ENCODE assay signal across 1 cellular context in the genomic region with DNA sequence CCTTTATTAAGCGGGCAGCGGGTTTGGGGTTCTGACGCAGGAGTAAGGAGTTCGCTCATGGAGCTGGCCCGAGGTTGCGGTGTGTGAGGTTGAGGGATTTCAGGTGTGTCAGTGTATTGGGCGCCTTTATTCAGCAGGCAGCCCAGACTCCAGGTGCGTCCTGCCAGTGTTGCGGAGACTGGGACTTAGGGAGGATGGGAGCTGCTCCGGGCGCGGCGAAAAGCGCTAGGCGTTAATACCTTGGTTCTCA.
TF ChIP-seq lines count a peak whose summit lies in the region.

No MANE protein-coding gene starts in this region.

TF ChIP-seq in HepG2, 621 proteins besides CTCF, POLR2A, EP300 and RAD21 (continued from another document):
- TF ChIP-seq, protein P1, sequence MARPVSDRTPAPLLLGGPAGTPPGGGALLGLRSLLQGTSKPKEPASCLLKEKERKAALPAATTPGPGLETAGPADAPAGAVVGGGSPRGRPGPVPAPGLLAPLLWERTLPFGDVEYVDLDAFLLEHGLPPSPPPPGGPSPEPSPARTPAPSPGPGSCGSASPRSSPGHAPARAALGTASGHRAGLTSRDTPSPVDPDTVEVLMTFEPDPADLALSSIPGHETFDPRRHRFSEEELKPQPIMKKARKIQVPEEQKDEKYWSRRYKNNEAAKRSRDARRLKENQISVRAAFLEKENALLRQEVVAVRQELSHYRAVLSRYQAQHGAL (CRISPR knock-in tag; IDR thresholded peaks at IDR 0.05; ENCODE audit: not compliant biosample characterization): no peak
- TF ChIP-seq SYNCRIP (IDR thresholded peaks at IDR 0.05; ENCODE audit: insufficient read depth, low read depth, low read length) (no peak), RFX5 (IDR thresholded peaks at IDR 0.05; ENCODE audit: low read depth, low read length) (no peak), ZNF772 (CRISPR knock-in tag; IDR thresholded peaks at IDR 0.05) (no peak), PHF8 (CRISPR knock-in tag; IDR thresholded peaks at IDR 0.05) (no peak), NR2C2 (CRISPR knock-in tag; IDR thresholded peaks at IDR 0.05; ENCODE audit: borderline replicate concordance) (no peak), MTF1 (CRISPR knock-in tag; IDR thresholded peaks at IDR 0.05) (no peak), ZNF749 (CRISPR knock-in tag; IDR thresholded peaks at IDR 0.05; ENCODE audit: borderline replicate concordance) (no peak), SP1 (IDR thresholded peaks at IDR 0.05) (no peak), SP1 (CRISPR knock-in tag; IDR thresholded peaks at IDR 0.05) (no peak), ZFP1 (CRISPR knock-in tag; IDR thresholded peaks at IDR 0.05) (no peak), ISX (CRISPR knock-in tag; conservative IDR thresholded peaks at IDR 0.05) (0 out of 2 replicates have a peak, but pooled peaks have one; percentile 33), FOSL2 (CRISPR knock-in tag; IDR thresholded peaks at IDR 0.05) (no peak), SIN3A (IDR thresholded peaks at IDR 0.05; ENCODE audit: borderline replicate concordance, low read depth, low read length) (no peak), MXI1 (IDR thresholded peaks at IDR 0.05; ENCODE audit: borderline replicate concordance, low read depth, low read length) (no peak), ZNF747 (CRISPR knock-in tag; IDR thresholded peaks at IDR 0.05; ENCODE audit: borderline replicate concordance) (no peak), THAP11 (CRISPR knock-in tag; IDR thresholded peaks at IDR 0.05) (no peak), MED13 (CRISPR knock-in tag; IDR thresholded peaks at IDR 0.05) (0 out of 2 replicates have a peak, but pooled peaks have one; percentile 47), KDM3A (CRISPR knock-in tag; IDR thresholded peaks at IDR 0.05; ENCODE audit: low read depth) (no peak), REL (CRISPR knock-in tag; conservative IDR thresholded peaks at IDR 0.05) (no peak), ADNP (CRISPR knock-in tag; IDR thresholded peaks at IDR 0.05) (no peak), ZNF883 (CRISPR knock-in tag; IDR thresholded peaks at IDR 0.05; ENCODE audit: not compliant biosample characterization) (no peak), ZFP82 (CRISPR knock-in tag; IDR thresholded peaks at IDR 0.05; ENCODE audit: borderline replicate concordance) (0 out of 2 replicates have a peak, but pooled peaks have one; percentile 3), ZNF790 (CRISPR knock-in tag; IDR thresholded peaks at IDR 0.05; ENCODE audit: borderline replicate concordance) (no peak), ARID2 (CRISPR knock-in tag; IDR thresholded peaks at IDR 0.05; ENCODE audit: borderline replicate concordance) (no peak), MAF1 (CRISPR knock-in tag; IDR thresholded peaks at IDR 0.05; ENCODE audit: borderline replicate concordance) (no peak), ZNF292 (CRISPR knock-in tag; IDR thresholded peaks at IDR 0.05; ENCODE audit: borderline replicate concordance, low read depth) (no peak), SAFB2 (CRISPR knock-in tag; IDR thresholded peaks at IDR 0.05; ENCODE audit: borderline replicate concordance, low read depth) (no peak), ZKSCAN1 (IDR thresholded peaks at IDR 0.05; ENCODE audit: low read length) (no peak), CC2D1A (CRISPR knock-in tag; IDR thresholded peaks at IDR 0.05) (no peak), ZNF672 (CRISPR knock-in tag; IDR thresholded peaks at IDR 0.05) (no peak), ZNF644 (CRISPR knock-in tag; IDR thresholded peaks at IDR 0.05; ENCODE audit: low read depth) (no peak), SRF (IDR thresholded peaks at IDR 0.05; ENCODE audit: low read depth, low read length) (no peak), NR2F1 (CRISPR knock-in tag; IDR thresholded peaks at IDR 0.05) (no peak)
- TF ChIP-seq, protein P2, sequence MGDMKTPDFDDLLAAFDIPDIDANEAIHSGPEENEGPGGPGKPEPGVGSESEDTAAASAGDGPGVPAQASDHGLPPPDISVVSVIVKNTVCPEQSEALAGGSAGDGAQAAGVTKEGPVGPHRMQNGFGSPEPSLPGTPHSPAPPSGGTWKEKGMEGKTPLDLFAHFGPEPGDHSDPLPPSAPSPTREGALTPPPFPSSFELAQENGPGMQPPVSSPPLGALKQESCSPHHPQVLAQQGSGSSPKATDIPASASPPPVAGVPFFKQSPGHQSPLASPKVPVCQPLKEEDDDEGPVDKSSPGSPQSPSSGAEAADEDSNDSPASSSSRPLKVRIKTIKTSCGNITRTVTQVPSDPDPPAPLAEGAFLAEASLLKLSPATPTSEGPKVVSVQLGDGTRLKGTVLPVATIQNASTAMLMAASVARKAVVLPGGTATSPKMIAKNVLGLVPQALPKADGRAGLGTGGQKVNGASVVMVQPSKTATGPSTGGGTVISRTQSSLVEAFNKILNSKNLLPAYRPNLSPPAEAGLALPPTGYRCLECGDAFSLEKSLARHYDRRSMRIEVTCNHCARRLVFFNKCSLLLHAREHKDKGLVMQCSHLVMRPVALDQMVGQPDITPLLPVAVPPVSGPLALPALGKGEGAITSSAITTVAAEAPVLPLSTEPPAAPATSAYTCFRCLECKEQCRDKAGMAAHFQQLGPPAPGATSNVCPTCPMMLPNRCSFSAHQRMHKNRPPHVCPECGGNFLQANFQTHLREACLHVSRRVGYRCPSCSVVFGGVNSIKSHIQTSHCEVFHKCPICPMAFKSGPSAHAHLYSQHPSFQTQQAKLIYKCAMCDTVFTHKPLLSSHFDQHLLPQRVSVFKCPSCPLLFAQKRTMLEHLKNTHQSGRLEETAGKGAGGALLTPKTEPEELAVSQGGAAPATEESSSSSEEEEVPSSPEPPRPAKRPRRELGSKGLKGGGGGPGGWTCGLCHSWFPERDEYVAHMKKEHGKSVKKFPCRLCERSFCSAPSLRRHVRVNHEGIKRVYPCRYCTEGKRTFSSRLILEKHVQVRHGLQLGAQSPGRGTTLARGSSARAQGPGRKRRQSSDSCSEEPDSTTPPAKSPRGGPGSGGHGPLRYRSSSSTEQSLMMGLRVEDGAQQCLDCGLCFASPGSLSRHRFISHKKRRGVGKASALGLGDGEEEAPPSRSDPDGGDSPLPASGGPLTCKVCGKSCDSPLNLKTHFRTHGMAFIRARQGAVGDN (CRISPR knock-in tag; IDR thresholded peaks at IDR 0.05): no peak
- TF ChIP-seq, protein P3, sequence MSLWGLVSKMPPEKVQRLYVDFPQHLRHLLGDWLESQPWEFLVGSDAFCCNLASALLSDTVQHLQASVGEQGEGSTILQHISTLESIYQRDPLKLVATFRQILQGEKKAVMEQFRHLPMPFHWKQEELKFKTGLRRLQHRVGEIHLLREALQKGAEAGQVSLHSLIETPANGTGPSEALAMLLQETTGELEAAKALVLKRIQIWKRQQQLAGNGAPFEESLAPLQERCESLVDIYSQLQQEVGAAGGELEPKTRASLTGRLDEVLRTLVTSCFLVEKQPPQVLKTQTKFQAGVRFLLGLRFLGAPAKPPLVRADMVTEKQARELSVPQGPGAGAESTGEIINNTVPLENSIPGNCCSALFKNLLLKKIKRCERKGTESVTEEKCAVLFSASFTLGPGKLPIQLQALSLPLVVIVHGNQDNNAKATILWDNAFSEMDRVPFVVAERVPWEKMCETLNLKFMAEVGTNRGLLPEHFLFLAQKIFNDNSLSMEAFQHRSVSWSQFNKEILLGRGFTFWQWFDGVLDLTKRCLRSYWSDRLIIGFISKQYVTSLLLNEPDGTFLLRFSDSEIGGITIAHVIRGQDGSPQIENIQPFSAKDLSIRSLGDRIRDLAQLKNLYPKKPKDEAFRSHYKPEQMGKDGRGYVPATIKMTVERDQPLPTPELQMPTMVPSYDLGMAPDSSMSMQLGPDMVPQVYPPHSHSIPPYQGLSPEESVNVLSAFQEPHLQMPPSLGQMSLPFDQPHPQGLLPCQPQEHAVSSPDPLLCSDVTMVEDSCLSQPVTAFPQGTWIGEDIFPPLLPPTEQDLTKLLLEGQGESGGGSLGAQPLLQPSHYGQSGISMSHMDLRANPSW (CRISPR knock-in tag; IDR thresholded peaks at IDR 0.05; ENCODE audit: borderline replicate concordance): no peak
- TF ChIP-seq, protein P4, sequence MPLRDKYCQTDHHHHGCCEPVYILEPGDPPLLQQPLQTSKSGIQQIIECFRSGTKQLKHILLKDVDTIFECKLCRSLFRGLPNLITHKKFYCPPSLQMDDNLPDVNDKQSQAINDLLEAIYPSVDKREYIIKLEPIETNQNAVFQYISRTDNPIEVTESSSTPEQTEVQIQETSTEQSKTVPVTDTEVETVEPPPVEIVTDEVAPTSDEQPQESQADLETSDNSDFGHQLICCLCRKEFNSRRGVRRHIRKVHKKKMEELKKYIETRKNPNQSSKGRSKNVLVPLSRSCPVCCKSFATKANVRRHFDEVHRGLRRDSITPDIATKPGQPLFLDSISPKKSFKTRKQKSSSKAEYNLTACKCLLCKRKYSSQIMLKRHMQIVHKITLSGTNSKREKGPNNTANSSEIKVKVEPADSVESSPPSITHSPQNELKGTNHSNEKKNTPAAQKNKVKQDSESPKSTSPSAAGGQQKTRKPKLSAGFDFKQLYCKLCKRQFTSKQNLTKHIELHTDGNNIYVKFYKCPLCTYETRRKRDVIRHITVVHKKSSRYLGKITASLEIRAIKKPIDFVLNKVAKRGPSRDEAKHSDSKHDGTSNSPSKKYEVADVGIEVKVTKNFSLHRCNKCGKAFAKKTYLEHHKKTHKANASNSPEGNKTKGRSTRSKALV (CRISPR knock-in tag; IDR thresholded peaks at IDR 0.05): no peak
- TF ChIP-seq, protein P5, sequence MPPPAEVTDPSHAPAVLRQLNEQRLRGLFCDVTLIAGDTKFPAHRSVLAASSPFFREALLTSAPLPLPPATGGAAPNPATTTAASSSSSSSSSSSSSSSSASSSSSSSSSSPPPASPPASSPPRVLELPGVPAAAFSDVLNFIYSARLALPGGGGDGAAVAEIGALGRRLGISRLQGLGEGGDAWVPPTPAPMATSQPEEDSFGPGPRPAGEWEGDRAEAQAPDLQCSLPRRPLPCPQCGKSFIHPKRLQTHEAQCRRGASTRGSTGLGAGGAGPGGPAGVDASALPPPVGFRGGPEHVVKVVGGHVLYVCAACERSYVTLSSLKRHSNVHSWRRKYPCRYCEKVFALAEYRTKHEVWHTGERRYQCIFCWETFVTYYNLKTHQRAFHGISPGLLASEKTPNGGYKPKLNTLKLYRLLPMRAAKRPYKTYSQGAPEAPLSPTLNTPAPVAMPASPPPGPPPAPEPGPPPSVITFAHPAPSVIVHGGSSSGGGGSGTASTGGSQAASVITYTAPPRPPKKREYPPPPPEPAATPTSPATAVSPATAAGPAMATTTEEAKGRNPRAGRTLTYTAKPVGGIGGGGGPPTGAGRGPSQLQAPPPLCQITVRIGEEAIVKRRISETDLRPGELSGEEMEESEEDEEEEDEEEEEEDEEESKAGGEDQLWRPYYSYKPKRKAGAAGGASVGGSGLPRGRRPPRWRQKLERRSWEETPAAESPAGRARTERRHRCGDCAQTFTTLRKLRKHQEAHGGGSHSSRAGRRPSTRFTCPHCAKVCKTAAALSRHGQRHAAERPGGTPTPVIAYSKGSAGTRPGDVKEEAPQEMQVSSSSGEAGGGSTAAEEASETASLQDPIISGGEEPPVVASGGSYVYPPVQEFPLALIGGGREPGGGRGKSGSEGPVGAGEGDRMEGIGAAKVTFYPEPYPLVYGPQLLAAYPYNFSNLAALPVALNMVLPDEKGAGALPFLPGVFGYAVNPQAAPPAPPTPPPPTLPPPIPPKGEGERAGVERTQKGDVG (CRISPR knock-in tag; IDR thresholded peaks at IDR 0.05; ENCODE audit: borderline replicate concordance): no peak
- TF ChIP-seq, protein P6, sequence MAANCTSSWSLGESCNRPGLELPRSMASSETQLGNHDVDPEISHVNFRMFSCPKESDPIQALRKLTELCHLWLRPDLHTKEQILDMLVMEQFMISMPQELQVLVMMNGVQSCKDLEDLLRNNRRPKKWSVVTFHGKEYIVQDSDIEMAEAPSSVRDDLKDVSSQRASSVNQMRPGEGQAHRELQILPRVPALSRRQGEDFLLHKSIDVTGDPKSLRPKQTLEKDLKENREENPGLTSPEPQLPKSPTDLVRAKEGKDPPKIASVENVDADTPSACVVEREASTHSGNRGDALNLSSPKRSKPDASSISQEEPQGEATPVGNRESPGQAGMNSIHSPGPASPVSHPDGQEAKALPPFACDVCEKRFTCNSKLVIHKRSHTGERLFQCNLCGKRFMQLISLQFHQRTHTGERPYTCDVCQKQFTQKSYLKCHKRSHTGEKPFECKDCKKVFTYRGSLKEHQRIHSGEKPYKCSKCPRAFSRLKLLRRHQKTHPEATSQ (CRISPR knock-in tag; IDR thresholded peaks at IDR 0.05; ENCODE audit: borderline replicate concordance): no peak
- TF ChIP-seq, protein P7, sequence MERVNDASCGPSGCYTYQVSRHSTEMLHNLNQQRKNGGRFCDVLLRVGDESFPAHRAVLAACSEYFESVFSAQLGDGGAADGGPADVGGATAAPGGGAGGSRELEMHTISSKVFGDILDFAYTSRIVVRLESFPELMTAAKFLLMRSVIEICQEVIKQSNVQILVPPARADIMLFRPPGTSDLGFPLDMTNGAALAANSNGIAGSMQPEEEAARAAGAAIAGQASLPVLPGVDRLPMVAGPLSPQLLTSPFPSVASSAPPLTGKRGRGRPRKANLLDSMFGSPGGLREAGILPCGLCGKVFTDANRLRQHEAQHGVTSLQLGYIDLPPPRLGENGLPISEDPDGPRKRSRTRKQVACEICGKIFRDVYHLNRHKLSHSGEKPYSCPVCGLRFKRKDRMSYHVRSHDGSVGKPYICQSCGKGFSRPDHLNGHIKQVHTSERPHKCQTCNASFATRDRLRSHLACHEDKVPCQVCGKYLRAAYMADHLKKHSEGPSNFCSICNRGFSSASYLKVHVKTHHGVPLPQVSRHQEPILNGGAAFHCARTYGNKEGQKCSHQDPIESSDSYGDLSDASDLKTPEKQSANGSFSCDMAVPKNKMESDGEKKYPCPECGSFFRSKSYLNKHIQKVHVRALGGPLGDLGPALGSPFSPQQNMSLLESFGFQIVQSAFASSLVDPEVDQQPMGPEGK (CRISPR knock-in tag; IDR thresholded peaks at IDR 0.05): no peak
- TF ChIP-seq, protein P8, sequence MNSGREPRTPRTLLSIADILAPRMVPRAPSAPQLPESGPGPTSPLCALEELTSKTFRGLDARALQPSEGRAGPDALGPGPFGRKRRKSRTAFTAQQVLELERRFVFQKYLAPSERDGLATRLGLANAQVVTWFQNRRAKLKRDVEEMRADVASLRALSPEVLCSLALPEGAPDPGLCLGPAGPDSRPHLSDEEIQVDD (CRISPR knock-in tag; IDR thresholded peaks at IDR 0.05; ENCODE audit: borderline replicate concordance): no peak
- TF ChIP-seq, protein P9, sequence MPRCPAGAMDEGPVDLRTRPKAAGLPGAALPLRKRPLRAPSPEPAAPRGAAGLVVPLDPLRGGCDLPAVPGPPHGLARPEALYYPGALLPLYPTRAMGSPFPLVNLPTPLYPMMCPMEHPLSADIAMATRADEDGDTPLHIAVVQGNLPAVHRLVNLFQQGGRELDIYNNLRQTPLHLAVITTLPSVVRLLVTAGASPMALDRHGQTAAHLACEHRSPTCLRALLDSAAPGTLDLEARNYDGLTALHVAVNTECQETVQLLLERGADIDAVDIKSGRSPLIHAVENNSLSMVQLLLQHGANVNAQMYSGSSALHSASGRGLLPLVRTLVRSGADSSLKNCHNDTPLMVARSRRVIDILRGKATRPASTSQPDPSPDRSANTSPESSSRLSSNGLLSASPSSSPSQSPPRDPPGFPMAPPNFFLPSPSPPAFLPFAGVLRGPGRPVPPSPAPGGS (CRISPR knock-in tag; IDR thresholded peaks at IDR 0.05): no peak
